Comparison of ENCODE assay signal across 8 cellular contexts in the genomic region with DNA sequence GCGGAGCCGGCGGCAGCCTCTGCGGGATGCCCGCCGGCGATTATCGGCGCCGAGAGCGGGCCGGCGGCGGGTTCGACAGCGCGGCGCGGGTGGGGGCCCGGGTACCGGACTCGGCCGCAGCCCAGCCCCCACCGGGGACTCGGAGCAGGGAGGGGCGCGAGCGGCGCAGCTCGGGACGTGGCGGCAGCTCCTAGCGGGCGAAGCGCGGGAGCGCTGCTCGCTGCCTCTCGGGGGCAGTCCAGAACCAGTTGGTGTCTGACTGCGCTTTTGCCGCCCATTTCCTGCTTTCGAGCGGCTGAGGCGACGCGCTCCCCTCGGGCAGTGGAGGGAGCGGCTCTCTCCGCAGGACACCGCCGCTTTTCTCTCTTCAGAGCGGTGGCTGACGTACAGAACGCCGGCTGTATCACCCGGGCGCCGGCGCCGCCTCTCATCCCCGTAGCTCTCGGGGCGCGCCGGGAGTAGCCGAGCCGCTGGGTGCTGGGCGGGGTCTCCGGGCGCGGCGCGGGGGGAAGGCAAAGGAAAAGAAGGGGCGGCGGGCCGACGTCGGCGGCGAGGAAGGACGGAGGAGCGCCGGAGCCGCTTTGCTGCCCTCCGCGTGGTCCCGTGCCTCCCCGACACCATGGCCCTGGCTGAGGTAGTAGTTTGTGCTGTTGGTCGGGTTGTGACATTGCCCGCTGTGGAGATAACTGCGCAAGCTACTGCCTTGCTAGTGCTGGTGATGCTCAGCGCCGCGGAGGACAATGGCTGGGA.
DNase-seq lines count a peak whose midpoint lies in the region; ATAC-seq and TF ChIP-seq lines count a peak whose summit lies in the region.

No MANE protein-coding gene starts in this region.

- peak overlapping the region; percentile 86 for H3K4me3 ChIP-seq in NB4 (ENCODE audit: low read depth, low read length)
- H3K4me3 ChIP-seq in right atrium auricular region: peak overlapping the region; percentile 65 to 79
- peak overlapping the region; percentile 72 to 96 for H3K4me3 ChIP-seq in uterus

- H3K4me3 Mint-ChIP-seq in T-cell: peak overlapping the region; percentile 80 to 97 (median 90)

- H3K27me3 Mint-ChIP-seq in T-cell: no peaks in the 10 kb centered on the region

- peak; percentile 67 for ATAC-seq in HG02588 (IDR thresholded peaks at IDR 0.05; ENCODE audit: unreplicated experiment)
- peak; percentile 67 to 83 (median 80) for ATAC-seq in T-cell (replicated peaks in 1 of 4)

- intact Hi-C loops in uterus (cut with DNase I; ENCODE audit: low total_unique reads): no loop called here

- no peaks in the 10 kb centered on the region for H3K36me3 Mint-ChIP-seq in T-cell

- peak; percentile 58 for TF ChIP-seq CTCF in GM12874 (IDR thresholded peaks at IDR 0.05; ENCODE audit: insufficient read depth, low read depth, low read length)
- peak; percentile 31 for TF ChIP-seq CTCF in NB4 (IDR thresholded peaks at IDR 0.05; ENCODE audit: low read depth, low read length)
- peak; percentile 16 to 74 for TF ChIP-seq CTCF in right atrium auricular region (IDR thresholded peaks at IDR 0.05)
- TF ChIP-seq CTCF in uterus (IDR thresholded peaks at IDR 0.05): peak; percentile 48 to 83 (median 64)

- H3K36me3 ChIP-seq in right atrium auricular region: no peaks in the 10 kb centered on the region
- H3K36me3 ChIP-seq in uterus: no peaks in the 10 kb centered on the region

- H3K27ac ChIP-seq in right atrium auricular region (peak overlapping the region; percentile 100), uterus (peak overlapping the region; percentile 99 to 100)

- H3K27me3 ChIP-seq in right atrium auricular region (no peaks in the 10 kb centered on the region), uterus (peaks cover 0 to 4% of the 10 kb centered on the region in 2 donors)

- POLR2A ChIA-PET in T-cell (lab: Charles Lee): interaction anchor here (0.6 to 2.0 kb wide), 10 partner anchors 11 to 1619 kb away, joined by 3 to 13 read pairs (median 4); partner anchors contain the start of genes KICS2 (in 1 of the 2) and MON2 (in 1 of the 2)

- peak; percentile 18 for TF ChIP-seq POLR2A in NB4 (IDR thresholded peaks at IDR 0.05; ENCODE audit: extremely low read depth, insufficient read length)
- peak; percentile 64 to 69 for TF ChIP-seq POLR2A in uterus (IDR thresholded peaks at IDR 0.05)

- DNase-seq in NB4 (ENCODE audit: low read depth) (peak; percentile 95), T-cell (peak; percentile 64 to 83 (median 76)), amniotic stem cell (lab: John Stamatoyannopoulos, UW) (peak; percentile 48), right atrium auricular region (ENCODE audit: low spot score) (peak; percentile 77), pulmonary artery endothelial cell (ENCODE audit: low read depth, low spot score) (peak; percentile 82), uterus (peak; percentile 83 to 87)

- CTCF ChIA-PET in T-cell (lab: Charles Lee): interaction anchor here (0.6 to 1.9 kb wide), 4 partner anchors 51 to 181 kb away, joined by 3 to 6 read pairs (median 4); partner anchors contain the start of gene MON2 (in 1 of the 2)

- peak overlapping the region; percentile 98 for H3K27ac Mint-ChIP-seq in T-cell

- H3K9me3 Mint-ChIP-seq in T-cell: no peaks in the 10 kb centered on the region

- peaks cover 0 to 19% of the 10 kb centered on the region in 2 donors for H3K4me1 ChIP-seq in right atrium auricular region
- no peaks in the 10 kb centered on the region for H3K4me1 ChIP-seq in uterus

- no peaks in the 10 kb centered on the region for H3K9me3 ChIP-seq in right atrium auricular region
- no peaks in the 10 kb centered on the region for H3K9me3 ChIP-seq in uterus

- peaks cover 33 to 40% (median 38%) of the 10 kb centered on the region in 3 donors for H3K4me1 Mint-ChIP-seq in T-cell

Comparison
In these comparisons a context has a peak if more than half of its experiments do, and no peak if none do; other contexts are left out.
1. Peak in every context shown above with its lines: DNase-seq, ATAC-seq, H3K4me3 ChIP-seq and H3K27ac ChIP-seq.